ENCODE assay signal across 1 cellular context in the genomic region with DNA sequence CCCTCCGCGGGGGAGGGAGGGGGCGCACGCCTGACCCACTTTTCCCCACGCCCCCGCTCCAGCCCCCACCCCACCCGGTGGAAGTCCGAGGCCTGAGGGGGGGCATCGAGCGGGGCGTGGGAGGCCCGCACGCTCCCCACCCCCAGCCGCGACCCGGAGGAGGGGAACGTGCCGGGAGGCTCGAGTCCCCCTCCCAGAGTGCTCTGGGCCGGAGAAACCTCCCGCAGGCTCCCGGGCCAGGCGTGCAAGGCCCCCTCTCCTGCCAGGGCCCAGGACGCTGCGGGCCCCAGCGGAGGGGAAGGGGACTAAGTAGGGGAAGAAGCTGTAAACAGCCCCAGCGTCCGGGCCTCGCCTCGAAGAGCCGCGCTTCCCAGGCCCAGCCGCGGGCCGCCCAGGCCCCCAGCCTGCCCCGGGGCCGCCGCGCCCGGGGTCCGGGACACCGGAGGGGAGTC.
TF ChIP-seq lines count a peak whose summit lies in the region.

No MANE protein-coding gene starts in this region.

TF ChIP-seq in SK-N-SH, 30 proteins besides CTCF, POLR2A, EP300 and RAD21 (continued from another document):
- TF ChIP-seq REST (IDR thresholded peaks at IDR 0.05; ENCODE audit: low read depth, low read length): no peak
- TF ChIP-seq, protein P1, sequence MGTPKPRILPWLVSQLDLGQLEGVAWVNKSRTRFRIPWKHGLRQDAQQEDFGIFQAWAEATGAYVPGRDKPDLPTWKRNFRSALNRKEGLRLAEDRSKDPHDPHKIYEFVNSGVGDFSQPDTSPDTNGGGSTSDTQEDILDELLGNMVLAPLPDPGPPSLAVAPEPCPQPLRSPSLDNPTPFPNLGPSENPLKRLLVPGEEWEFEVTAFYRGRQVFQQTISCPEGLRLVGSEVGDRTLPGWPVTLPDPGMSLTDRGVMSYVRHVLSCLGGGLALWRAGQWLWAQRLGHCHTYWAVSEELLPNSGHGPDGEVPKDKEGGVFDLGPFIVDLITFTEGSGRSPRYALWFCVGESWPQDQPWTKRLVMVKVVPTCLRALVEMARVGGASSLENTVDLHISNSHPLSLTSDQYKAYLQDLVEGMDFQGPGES (IDR thresholded peaks at IDR 0.05; ENCODE audit: low read depth, low read length): no peak
- TF ChIP-seq TEAD4 (IDR thresholded peaks at IDR 0.05; ENCODE audit: borderline replicate concordance, insufficient read depth): no peak
- TF ChIP-seq JUND (IDR thresholded peaks at IDR 0.05): no peak
- no peak for TF ChIP-seq RCOR1 (IDR thresholded peaks at IDR 0.05; ENCODE audit: low read length)
- TF ChIP-seq USF2 (IDR thresholded peaks at IDR 0.05; ENCODE audit: borderline replicate concordance, low read depth, low read length): no peak
- no peak for TF ChIP-seq CHD2 (IDR thresholded peaks at IDR 0.05; ENCODE audit: low read length, partially characterized antibody)
- TF ChIP-seq EZH2phosphoT487 (IDR thresholded peaks at IDR 0.05; ENCODE audit: borderline replicate concordance, low read depth): no peak
- TF ChIP-seq TCF12 (IDR thresholded peaks at IDR 0.05): no peak
- TF ChIP-seq SIN3A (IDR thresholded peaks at IDR 0.05; ENCODE audit: borderline replicate concordance, low read depth, low read length): no peak
- no peak for TF ChIP-seq MAX (IDR thresholded peaks at IDR 0.05; ENCODE audit: low read depth)
